Comparison of ENCODE assay signal across 34 cellular contexts in genomic region chr7:16912540-16912939, GRCh38. TPM values are rescaled to one million over a fixed set of nuclear protein-coding genes. Genes with fewer than 3 reads are reported as not detected.
"Had no signal": no experiment of that assay in that cellular context is flagged by ENCODE, and none has a peak within 500 bp of the region (broad histone marks: within the 10 kb centered on the region; RNA-seq: fewer than 3 reads in every experiment).

No MANE protein-coding gene starts in this region.

- ATAC-seq: activated CD4-positive, alpha-beta T cell treated with anti-CD3 and anti-CD28 coated beads for 36 hours; activated CD4-positive, CD25-positive, alpha-beta regulatory T cell treated with anti-CD3 and anti-CD28 coated beads, Interleukin-2, amount 50 U/mL, for 24 hours; activated CD8-positive, alpha-beta memory T cell treated with anti-CD3 and anti-CD28 coated beads, Interleukin-2, amount 10 ng/mL, durations not matched to agents 7 days and 5 days; activated CD8-positive, alpha-beta T cell treated with anti-CD3 and anti-CD28 coated beads for 36 hours; activated CD8-positive, alpha-beta T cell treated with anti-CD3 and anti-CD28 coated beads, Interleukin-2, amount 10 ng/mL, durations not matched to agents 7 days and 5 days; T-cell; T-helper 17 cell; WTC11 had no signal

- DNase-seq: activated B cell treated with CpG ODN at 0.5 μM for 24 hours; activated CD4-positive, alpha-beta memory T cell treated with anti-CD3 and anti-CD28 coated beads for 36 hours; activated CD4-positive, alpha-beta memory T cell treated with anti-CD3 and anti-CD28 coated beads, Interleukin-2, amount 10 ng/mL, durations not matched to agents 7 days and 5 days; activated CD4-positive, alpha-beta T cell treated with anti-CD3 and anti-CD28 coated beads for 1 hour; activated CD4-positive, alpha-beta T cell treated with anti-CD3 and anti-CD28 coated beads for 36 hours; activated CD4-positive, alpha-beta T cell treated with anti-CD3 and anti-CD28 coated beads for 4 hours; activated CD4-positive, alpha-beta T cell treated with anti-CD3 and anti-CD28 coated beads for 48 hours; activated CD4-positive, alpha-beta T cell treated with anti-CD3 and anti-CD28 coated beads, Interleukin-2, amount 10 ng/mL, durations not matched to agents 24 days and 14 days; activated CD4-positive, alpha-beta T cell treated with anti-CD3 and anti-CD28 coated beads, Interleukin-2, amount 10 ng/mL, durations not matched to agents 7 days and 5 days; activated CD4-positive, alpha-beta T cell treated with anti-CD3 and anti-CD28 coated beads, Interleukin-2, amount 50 U/mL, for 1 hour; activated CD4-positive, alpha-beta T cell treated with anti-CD3 and anti-CD28 coated beads, Interleukin-2, amount 50 U/mL, for 4 hours; activated CD4-positive, alpha-beta T cell treated with anti-CD3 and anti-CD28 coated beads, Interleukin-2, amount 50 U/mL, for 48 hours; activated CD4-positive, CD25-positive, alpha-beta regulatory T cell; activated CD4-positive, CD25-positive, alpha-beta regulatory T cell treated with anti-CD3 and anti-CD28 coated beads, Interleukin-2, amount 50 U/mL, for 72 hours; activated CD8-positive, alpha-beta memory T cell treated with anti-CD3 and anti-CD28 coated beads for 24 hours; activated CD8-positive, alpha-beta memory T cell treated with anti-CD3 and anti-CD28 coated beads, Interleukin-2, amount 10 ng/mL, durations not matched to agents 7 days and 5 days; activated CD8-positive, alpha-beta memory T cell treated with anti-CD3 and anti-CD28 coated beads, Interleukin-2, amount 50 U/mL, for 4 hours; activated CD8-positive, alpha-beta memory T cell treated with anti-CD3 and anti-CD28 coated beads, Interleukin-2, amount 50 U/mL, for 48 hours; activated CD8-positive, alpha-beta T cell treated with anti-CD3 and anti-CD28 coated beads for 36 hours; activated CD8-positive, alpha-beta T cell treated with anti-CD3 and anti-CD28 coated beads, Interleukin-2, amount 10 ng/mL, durations not matched to agents 7 days and 5 days; activated T-cell treated with anti-CD3 and anti-CD28 coated beads for 4 hours; T-cell; T-helper 1 cell; T-helper 17 cell; T-helper 2 cell; T-helper 9 cell; T1000; WERI-Rb-1 had no signal

- H3K36me3 ChIP-seq: WERI-Rb-1 had no signal

- H3K27ac ChIP-seq: VCaP, WERI-Rb-1 had no signal

RNA-seq across cellular contexts. Expression of gene AGR3, which starts 30.8 kb away (rescaled TPM):
- total RNA-seq: activated B cell treated with CpG ODN at 0.5 μM for 24 hours; activated CD4-positive, alpha-beta memory T cell treated with anti-CD3 and anti-CD28 coated beads for 36 hours; activated CD4-positive, alpha-beta memory T cell treated with anti-CD3 and anti-CD28 coated beads, Interleukin-2, amount 10 ng/mL, durations not matched to agents 7 days and 5 days; activated CD4-positive, alpha-beta T cell treated with anti-CD3 and anti-CD28 coated beads for 36 hours; activated CD4-positive, alpha-beta T cell treated with anti-CD3 and anti-CD28 coated beads, Interleukin-2, amount 10 ng/mL, durations not matched to agents 24 days and 14 days; activated CD4-positive, alpha-beta T cell treated with anti-CD3 and anti-CD28 coated beads, Interleukin-2, amount 10 ng/mL, durations not matched to agents 7 days and 5 days; activated CD8-positive, alpha-beta memory T cell treated with anti-CD3 and anti-CD28 coated beads for 36 hours; activated CD8-positive, alpha-beta memory T cell treated with anti-CD3 and anti-CD28 coated beads, Interleukin-2, amount 10 ng/mL, durations not matched to agents 7 days and 5 days; activated CD8-positive, alpha-beta T cell treated with anti-CD3 and anti-CD28 coated beads for 36 hours; activated CD8-positive, alpha-beta T cell treated with anti-CD3 and anti-CD28 coated beads, Interleukin-2, amount 10 ng/mL, durations not matched to agents 7 days and 5 days; T-cell; T-helper 1 cell treated with Interleukin-12 subunit alpha and Interleukin-12 subunit beta and Interleukin-4 antibody, amounts not matched to agents 30 ng/mL and 1 ng/mL, for 36 hours; T-helper 17 cell; T-helper 2 cell treated with Interferon-gamma antibody and Interleukin-4, amounts not matched to agents 100 ng/mL and 5 ng/mL, for 36 hours; WTC11 had no signal
